ENCODE assay signal across 9 cellular contexts in genomic region chr10:93680414-93681047, GRCh38. TPM values are rescaled to one million over a fixed set of nuclear protein-coding genes. Genes with fewer than 3 reads are reported as not detected.
DNase-seq lines count a peak whose midpoint lies in the region; ATAC-seq and TF ChIP-seq lines count a peak whose summit lies in the region.
"Had no signal": no experiment of that assay in that cellular context is flagged by ENCODE, and none has a peak within 500 bp of the region (broad histone marks: within the 10 kb centered on the region; RNA-seq: fewer than 3 reads in every experiment).

No MANE protein-coding gene starts in this region.

- intact Hi-C loops in mammary epithelial cell (cut with micrococcal nuclease), result loop anchor here (1.0 kb wide), 2 partner anchors 126 to 138 kb away; no protein-coding TSS in a partner anchor

- H3K27ac ChIP-seq in mammary epithelial cell (ENCODE audit: insufficient read depth, low read depth, low read length), result no peak overlapping the region
- H3K27ac ChIP-seq: skin epidermis had no signal

- in situ Hi-C loops in mammary epithelial cell (cut with MboI; ENCODE audit: low sequenced_read_pairs in 2 of 2), result loop anchor here in 1 of 2 donors (25.0 kb wide), 1 partner anchor 318 kb away; no protein-coding TSS in a partner anchor

- no peak overlapping the region for H3K4me3 ChIP-seq in mammary epithelial cell (replicated peaks in 1 of 3; ENCODE audit: insufficient read depth in 1 of 3, low read depth in 2 of 3, low read length in 3 of 3)
- H3K4me3 ChIP-seq: skin epidermis had no signal

- H4K20me1 ChIP-seq in mammary epithelial cell (ENCODE audit: insufficient read depth, low read length), result peaks cover 2% of the 10 kb centered on the region

- H2AFZ ChIP-seq in mammary epithelial cell (ENCODE audit: low read depth, low read length), result no peak overlapping the region

- H3K27me3 ChIP-seq in mammary epithelial cell (ENCODE audit: insufficient read depth, low read length), result no peaks in the 10 kb centered on the region

- peaks cover 0 to 2% of the 10 kb centered on the region in 2 donors for H3K4me1 Mint-ChIP-seq in effector memory CD8-positive, alpha-beta T cell (ENCODE audit: low read depth in 2 of 2)
- no peaks in the 10 kb centered on the region for H3K4me1 Mint-ChIP-seq in stimulated activated memory B cell treated with anti-CD40 and anti-IgM and Interleukin-4, amounts not matched to agents 10 μg/mL and 1 μg/mL and 100 μg/mL, for 72 hours

- DNase-seq in SIG-M5 treated with dmso at 0.1 percent for 504 hours (lab: John Stamatoyannopoulos, UW; ENCODE audit: unreplicated experiment), result peak; percentile 24
- DNase-seq in SIG-M5 (lab: John Stamatoyannopoulos, UW), result no peak
- peak; percentile 0 to 34 for DNase-seq in NCI-H524 (lab: John Stamatoyannopoulos, UW)
- DNase-seq in mammary epithelial cell, result peak; percentile 35
- DNase-seq in myocyte (ENCODE audit: low read depth), result peak; percentile 53
- DNase-seq in effector memory CD8-positive, alpha-beta T cell, result no peak
- DNase-seq in activated CD8-positive, alpha-beta memory T cell treated with anti-CD3 and anti-CD28 coated beads, Interleukin-2, amount 50 U/mL, for 48 hours, result no peak

- H3K36me3 ChIP-seq in mammary epithelial cell (ENCODE audit: insufficient read depth, low read length), result peaks cover 16% of the 10 kb centered on the region

- no peak overlapping the region for H3K4me2 ChIP-seq in mammary epithelial cell (ENCODE audit: insufficient read depth, low read depth, low read length)

- no peaks in the 10 kb centered on the region for H3K9me3 ChIP-seq in mammary epithelial cell (replicated peaks; ENCODE audit: insufficient read depth, low read length)

- no peaks in the 10 kb centered on the region for H3K4me1 ChIP-seq in mammary epithelial cell (ENCODE audit: insufficient read depth, low read length)

- H3K9ac ChIP-seq in mammary epithelial cell (ENCODE audit: insufficient read depth, low read length), result no peak overlapping the region

- no peak for ATAC-seq in effector memory CD8-positive, alpha-beta T cell (replicated peaks)
- ATAC-seq in stimulated activated memory B cell treated with anti-CD40 and anti-IgM and Interleukin-4, amounts not matched to agents 10 μg/mL and 1 μg/mL and 100 μg/mL, for 72 hours, result no peak

- TF ChIP-seq CTCF in mammary epithelial cell (conservative IDR thresholded peaks at IDR 0.05 in 1 of 2, IDR thresholded peaks at IDR 0.05 in 1 of 2; ENCODE audit: extremely low read depth in 1 of 2, insufficient read depth in 1 of 2, low read depth in 1 of 2, low read length in 2 of 2), result peak; percentile 24 to 44

- no peak overlapping the region for H3K4me3 Mint-ChIP-seq in effector memory CD8-positive, alpha-beta T cell
- no peak overlapping the region for H3K4me3 Mint-ChIP-seq in stimulated activated memory B cell treated with anti-CD40 and anti-IgM and Interleukin-4, amounts not matched to agents 10 μg/mL and 1 μg/mL and 100 μg/mL, for 72 hours

- no peaks in the 10 kb centered on the region for H3K27me3 Mint-ChIP-seq in effector memory CD8-positive, alpha-beta T cell
- H3K27me3 Mint-ChIP-seq in stimulated activated memory B cell treated with anti-CD40 and anti-IgM and Interleukin-4, amounts not matched to agents 10 μg/mL and 1 μg/mL and 100 μg/mL, for 72 hours, result no peaks in the 10 kb centered on the region

- CTCF ChIA-PET in mammary epithelial cell (lab: Charles Lee; ENCODE audit: low non-redundant PET), result interaction anchor here (0.6 to 1.4 kb wide), 2 partner anchors 67 to 126 kb away, joined by 4 to 23 read pairs; no protein-coding TSS in a partner anchor

- WGBS in mammary epithelial cell (ENCODE audit: low coverage, missing lambda C conversion rate), result 55% methylated on average over 4 of the region's 4 CpGs

- no peaks in the 10 kb centered on the region for H3K79me2 ChIP-seq in mammary epithelial cell (ENCODE audit: insufficient read depth, low read length)

- no TSS peak for BruUV-seq in mammary epithelial cell (replicated peaks; lab: Mats Ljungman, UMichigan)

- H3K9me3 Mint-ChIP-seq in effector memory CD8-positive, alpha-beta T cell, result no peaks in the 10 kb centered on the region
- no peaks in the 10 kb centered on the region for H3K9me3 Mint-ChIP-seq in stimulated activated memory B cell treated with anti-CD40 and anti-IgM and Interleukin-4, amounts not matched to agents 10 μg/mL and 1 μg/mL and 100 μg/mL, for 72 hours

- H3K27ac Mint-ChIP-seq in effector memory CD8-positive, alpha-beta T cell, result no peak overlapping the region
- no peak overlapping the region for H3K27ac Mint-ChIP-seq in stimulated activated memory B cell treated with anti-CD40 and anti-IgM and Interleukin-4, amounts not matched to agents 10 μg/mL and 1 μg/mL and 100 μg/mL, for 72 hours

- dilution Hi-C loops in mammary epithelial cell (cut with HindIII; ENCODE audit: low sequenced_read_pairs), result no loop called here

- peaks cover 21% of the 10 kb centered on the region for H3K36me3 Mint-ChIP-seq in effector memory CD8-positive, alpha-beta T cell (ENCODE audit: insufficient read depth)
- H3K36me3 Mint-ChIP-seq in stimulated activated memory B cell treated with anti-CD40 and anti-IgM and Interleukin-4, amounts not matched to agents 10 μg/mL and 1 μg/mL and 100 μg/mL, for 72 hours, result peaks cover 33% of the 10 kb centered on the region

RNA-seq across cellular contexts. Expression of gene FRA10AC1, which starts 21.9 kb away (rescaled TPM):
- total RNA-seq in mammary epithelial cell (10 to 100 TPM; 10.8 to 15.9 TPM), myocyte (10.5 and 13.6 TPM in 2 replicates)
- 1.9 TPM for polyA plus RNA-seq in mammary epithelial cell
- 0.83 TPM for polyA minus RNA-seq in mammary epithelial cell
- polyA plus RNA-seq in myocyte (2012), result 7.4 TPM

Comparison
In these comparisons a context has a peak if more than half of its experiments do, and no peak if none do; other contexts are left out.
1. DNase-seq: peak in SIG-M5 treated with dmso at 0.1 percent for 504 hours (single experiment), NCI-H524 (2 of 2), mammary epithelial cell (single experiment) and myocyte (single experiment); none in SIG-M5 (single experiment), effector memory CD8-positive, alpha-beta T cell (0 of 3) and activated CD8-positive, alpha-beta memory T cell treated with anti-CD3 and anti-CD28 coated beads, Interleukin-2, amount 50 U/mL, for 48 hours (single experiment).